ENCODE assay signal across 12 cellular contexts in the genomic region with DNA sequence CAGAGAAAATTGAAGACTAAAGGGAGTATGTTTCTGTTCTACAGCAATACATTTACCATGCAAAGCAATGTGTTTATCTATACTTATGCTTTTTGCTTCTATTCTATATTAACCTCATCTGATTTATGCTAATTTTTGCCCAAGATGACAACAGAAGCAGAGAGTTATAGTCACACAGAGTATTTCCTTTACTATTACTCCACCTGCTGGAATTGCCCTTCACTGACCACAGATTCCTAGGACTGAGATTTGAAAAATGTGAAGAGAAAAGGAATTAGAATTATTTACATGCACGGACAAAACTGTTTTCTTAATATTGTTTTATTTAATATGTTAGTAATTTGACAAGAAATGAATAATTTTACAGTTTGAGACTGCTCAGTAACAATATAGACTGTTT.
DNase-seq lines count a peak whose midpoint lies in the region; ATAC-seq and TF ChIP-seq lines count a peak whose summit lies in the region.
"Had no signal": no experiment of that assay in that cellular context is flagged by ENCODE, and none has a peak within 500 bp of the region (broad histone marks: within the 10 kb centered on the region; RNA-seq: fewer than 3 reads in every experiment).

No MANE protein-coding gene starts in this region.

- H3K36me3 ChIP-seq in Peyer's patch: no peaks in the 10 kb centered on the region
- H3K36me3 ChIP-seq: SJSA1 had no signal

- no peaks in the 10 kb centered on the region for H3K27me3 ChIP-seq in Peyer's patch
- H3K27me3 ChIP-seq: SJSA1 had no signal

- no peaks in the 10 kb centered on the region for H3K27me3 Mint-ChIP-seq in glutamatergic neuron (ENCODE audit: unreplicated experiment)
- no peaks in the 10 kb centered on the region for H3K27me3 Mint-ChIP-seq in natural killer cell treated with Interleukin-12 subunit alpha and Interleukin-12 subunit beta and Interleukin-15 and Interleukin-18, amount 100 ng/mL, for 72 hours

- H3K4me1 Mint-ChIP-seq in glutamatergic neuron (ENCODE audit: low read depth, unreplicated experiment): peaks cover 20% of the 10 kb centered on the region
- no peaks in the 10 kb centered on the region for H3K4me1 Mint-ChIP-seq in natural killer cell treated with Interleukin-12 subunit alpha and Interleukin-12 subunit beta and Interleukin-15 and Interleukin-18, amount 100 ng/mL, for 72 hours (ENCODE audit: low read depth in 2 of 2)

- TF ChIP-seq CTCF in Peyer's patch (IDR thresholded peaks at IDR 0.05): peak in 4 of 6 experiments; percentile 18 to 48 (median 42)
- TF ChIP-seq CTCF in glutamatergic neuron (IDR thresholded peaks at IDR 0.05; ENCODE audit: partially characterized antibody, unreplicated experiment): peak; percentile 53

- no peaks in the 10 kb centered on the region for H3K9me3 ChIP-seq in Peyer's patch
- H3K9me3 ChIP-seq: SJSA1 had no signal

- H3K4me1 ChIP-seq in Peyer's patch: no peaks in the 10 kb centered on the region
- H3K4me1 ChIP-seq: SJSA1 had no signal

- H3K4me3 Mint-ChIP-seq in glutamatergic neuron (ENCODE audit: unreplicated experiment): no peak overlapping the region
- no peak overlapping the region for H3K4me3 Mint-ChIP-seq in natural killer cell treated with Interleukin-12 subunit alpha and Interleukin-12 subunit beta and Interleukin-15 and Interleukin-18, amount 100 ng/mL, for 72 hours
- H3K4me3 Mint-ChIP-seq: activated CD8-positive, alpha-beta T cell treated with anti-CD3 and anti-CD28 coated beads, Interleukin-2, amount 10 ng/mL, durations not matched to agents 7 days and 5 days had no signal

- TF ChIP-seq POLR2A in Peyer's patch (IDR thresholded peaks at IDR 0.05): no peak

- DNase-seq in NCI-H748 (lab: John Stamatoyannopoulos, UW; ENCODE audit: unreplicated experiment) (peak; percentile 9), NCI-H748 treated with DMSO at 0.1 percent for 48 hours (lab: John Stamatoyannopoulos, UW) (no peak), Peyer's patch (no peak), glutamatergic neuron (no peak), superior temporal gyrus (ENCODE audit: extremely low spot score) (peak; percentile 73), NCI-H82 treated with DMSO at 0.1 percent for 48 hours (lab: John Stamatoyannopoulos, UW; ENCODE audit: unreplicated experiment) (no peak)
- DNase-seq in natural killer cell treated with Interleukin-12 subunit alpha and Interleukin-12 subunit beta and Interleukin-15 and Interleukin-18, amount 100 ng/mL, for 72 hours (ENCODE audit: low spot score): no peak
- DNase-seq: activated CD8-positive, alpha-beta T cell treated with anti-CD3 and anti-CD28 coated beads, Interleukin-2, amount 10 ng/mL, durations not matched to agents 7 days and 5 days; amniotic stem cell; Kasumi-1 had no signal

- ATAC-seq in GM18870 (IDR thresholded peaks at IDR 0.05; ENCODE audit: unreplicated experiment): no peak
- ATAC-seq in natural killer cell treated with Interleukin-12 subunit alpha and Interleukin-12 subunit beta and Interleukin-15 and Interleukin-18, amount 100 ng/mL, for 72 hours: no peak
- ATAC-seq: activated CD8-positive, alpha-beta T cell treated with anti-CD3 and anti-CD28 coated beads, Interleukin-2, amount 10 ng/mL, durations not matched to agents 7 days and 5 days had no signal

- H3K36me3 Mint-ChIP-seq in glutamatergic neuron (ENCODE audit: unreplicated experiment): no peaks in the 10 kb centered on the region
- peaks cover 8% of the 10 kb centered on the region for H3K36me3 Mint-ChIP-seq in natural killer cell treated with Interleukin-12 subunit alpha and Interleukin-12 subunit beta and Interleukin-15 and Interleukin-18, amount 100 ng/mL, for 72 hours

- H3K27ac ChIP-seq in Peyer's patch: no peak overlapping the region
- H3K27ac ChIP-seq: SJSA1 had no signal

- H3K4me3 ChIP-seq in Peyer's patch: no peak overlapping the region
- H3K4me3 ChIP-seq: SJSA1 had no signal

- H3K9me3 Mint-ChIP-seq in glutamatergic neuron (ENCODE audit: unreplicated experiment): no peaks in the 10 kb centered on the region
- H3K9me3 Mint-ChIP-seq in natural killer cell treated with Interleukin-12 subunit alpha and Interleukin-12 subunit beta and Interleukin-15 and Interleukin-18, amount 100 ng/mL, for 72 hours: peaks cover 7% of the 10 kb centered on the region

- no peak overlapping the region for H3K27ac Mint-ChIP-seq in glutamatergic neuron (ENCODE audit: unreplicated experiment)
- no peak overlapping the region for H3K27ac Mint-ChIP-seq in natural killer cell treated with Interleukin-12 subunit alpha and Interleukin-12 subunit beta and Interleukin-15 and Interleukin-18, amount 100 ng/mL, for 72 hours
- H3K27ac Mint-ChIP-seq: activated CD8-positive, alpha-beta T cell treated with anti-CD3 and anti-CD28 coated beads, Interleukin-2, amount 10 ng/mL, durations not matched to agents 7 days and 5 days had no signal

Comparison
In these comparisons a context has a peak if more than half of its experiments do, and no peak if none do; other contexts are left out.
1. DNase-seq: peak in NCI-H748 (single experiment) and superior temporal gyrus (single experiment); none in NCI-H748 treated with DMSO at 0.1 percent for 48 hours (single experiment), Peyer's patch (0 of 3), glutamatergic neuron (single experiment), NCI-H82 treated with DMSO at 0.1 percent for 48 hours (single experiment) and natural killer cell treated with Interleukin-12 subunit alpha and Interleukin-12 subunit beta and Interleukin-15 and Interleukin-18, amount 100 ng/mL, for 72 hours (single experiment).